Comparison of ENCODE assay signal across 1 cellular context in genomic region chr12:9113987-9114309, GRCh38.
A peak's percentile ranks its signal among the peaks of the same experiment; 100 is the strongest.
TF ChIP-seq lines count a peak whose summit lies in the region.

No MANE protein-coding gene starts in this region.

TF ChIP-seq in HepG2, 621 proteins besides CTCF, POLR2A, EP300 and RAD21 (continued from another document):
- TF ChIP-seq NAIF1 (CRISPR knock-in tag; IDR thresholded peaks at IDR 0.05; ENCODE audit: borderline replicate concordance) (no peak), ZNF124 (CRISPR knock-in tag; IDR thresholded peaks at IDR 0.05) (no peak), E2F1 (CRISPR knock-in tag; IDR thresholded peaks at IDR 0.05) (no peak), ZNF720 (CRISPR knock-in tag; IDR thresholded peaks at IDR 0.05) (no peak), ATAD3A (CRISPR knock-in tag; IDR thresholded peaks at IDR 0.05) (no peak), HOXA5 (CRISPR knock-in tag; IDR thresholded peaks at IDR 0.05) (no peak), ZNF724P (CRISPR knock-in tag; IDR thresholded peaks at IDR 0.05; ENCODE audit: borderline replicate concordance) (no peak), DNMT3B (CRISPR knock-in tag; conservative IDR thresholded peaks at IDR 0.05) (no peak), NBN (conservative IDR thresholded peaks at IDR 0.05) (no peak), ZBTB43 (CRISPR knock-in tag; conservative IDR thresholded peaks at IDR 0.05) (no peak), ZNF713 (CRISPR knock-in tag; IDR thresholded peaks at IDR 0.05) (no peak), POGZ (CRISPR knock-in tag; IDR thresholded peaks at IDR 0.05) (no peak), ZNF460 (CRISPR knock-in tag; IDR thresholded peaks at IDR 0.05; ENCODE audit: borderline replicate concordance) (no peak), PRDM10 (CRISPR knock-in tag; IDR thresholded peaks at IDR 0.05; ENCODE audit: low read depth) (no peak), ELF4 (CRISPR knock-in tag; IDR thresholded peaks at IDR 0.05; ENCODE audit: borderline replicate concordance) (no peak), SRSF9 (IDR thresholded peaks at IDR 0.05; ENCODE audit: borderline replicate concordance, insufficient read depth, low read depth, low read length, poor library complexity, severe bottlenecking) (no peak), ZNF225 (CRISPR knock-in tag; IDR thresholded peaks at IDR 0.05) (no peak), ZNF451 (CRISPR knock-in tag; IDR thresholded peaks at IDR 0.05) (no peak), HOXA3 (CRISPR knock-in tag; IDR thresholded peaks at IDR 0.05) (no peak), NR2F2 (IDR thresholded peaks at IDR 0.05; ENCODE audit: borderline replicate concordance, low read depth) (peak; percentile 64; the same call in 1 of the 2 replicates)
- TF ChIP-seq, protein P1, sequence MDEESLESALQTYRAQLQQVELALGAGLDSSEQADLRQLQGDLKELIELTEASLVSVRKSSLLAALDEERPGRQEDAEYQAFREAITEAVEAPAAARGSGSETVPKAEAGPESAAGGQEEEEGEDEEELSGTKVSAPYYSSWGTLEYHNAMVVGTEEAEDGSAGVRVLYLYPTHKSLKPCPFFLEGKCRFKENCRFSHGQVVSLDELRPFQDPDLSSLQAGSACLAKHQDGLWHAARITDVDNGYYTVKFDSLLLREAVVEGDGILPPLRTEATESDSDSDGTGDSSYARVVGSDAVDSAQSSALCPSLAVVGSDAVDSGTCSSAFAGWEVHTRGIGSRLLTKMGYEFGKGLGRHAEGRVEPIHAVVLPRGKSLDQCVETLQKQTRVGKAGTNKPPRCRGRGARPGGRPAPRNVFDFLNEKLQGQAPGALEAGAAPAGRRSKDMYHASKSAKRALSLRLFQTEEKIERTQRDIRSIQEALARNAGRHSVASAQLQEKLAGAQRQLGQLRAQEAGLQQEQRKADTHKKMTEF (CRISPR knock-in tag; IDR thresholded peaks at IDR 0.05) = no peak; the same call in 1 of the 2 replicates
TF ChIP-seq in HepG2: peak in this region for 110.
